In the genomic region with DNA sequence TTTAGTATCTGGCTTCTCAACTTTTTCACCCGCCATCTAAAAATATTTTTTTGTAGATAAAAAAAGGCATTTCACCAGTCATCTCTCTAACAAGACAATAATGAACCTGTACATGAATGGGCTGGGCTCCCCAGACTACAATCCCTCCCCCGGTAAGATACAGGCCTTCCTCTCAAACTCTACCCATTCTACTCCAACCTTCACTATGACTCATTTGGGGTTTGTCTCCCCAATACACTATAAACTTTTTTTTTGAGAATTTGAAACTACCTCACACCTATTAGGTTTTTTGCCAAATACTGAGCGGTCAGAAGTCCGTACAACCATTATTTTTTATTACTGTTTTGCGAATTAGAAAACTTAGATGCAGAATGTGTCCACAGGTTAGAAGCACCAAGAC, we compare ENCODE assay signal across 8 cellular contexts. TPM values are rescaled to one million over a fixed set of nuclear protein-coding genes. Genes with fewer than 3 reads are reported as not detected.
DNase-seq lines count a peak whose midpoint lies in the region; ATAC-seq and TF ChIP-seq lines count a peak whose summit lies in the region.

No MANE protein-coding gene starts in this region.

- H3K36me3 ChIP-seq in iPS DF 6.9 (ENCODE audit: control insufficient read depth, insufficient read depth, low read length): peaks cover 31% of the 10 kb centered on the region; the same call in 1 of the 2 replicates
- peaks cover 27 to 41% (median 41%) of the 10 kb centered on the region in 5 donors for H3K36me3 ChIP-seq in subcutaneous abdominal adipose tissue (ENCODE audit: control insufficient read depth in 5 of 5, insufficient read depth in 5 of 5, low read length in 5 of 5)

- H3K4me1 ChIP-seq in iPS DF 6.9 (ENCODE audit: control insufficient read depth, insufficient read depth, low read length) (no peaks in the 10 kb centered on the region), subcutaneous abdominal adipose tissue (ENCODE audit: control insufficient read depth in 5 of 5, insufficient read depth in 5 of 5, low read length in 5 of 5) (peaks cover 0 to 21% (median 21%) of the 10 kb centered on the region in 5 donors)

- no peak for DNase-seq in activated CD4-positive, alpha-beta T cell treated with anti-CD3 and anti-CD28 coated beads for 36 hours
- no peak for DNase-seq in activated CD4-positive, alpha-beta T cell treated with anti-CD3 and anti-CD28 coated beads, Interleukin-2, amount 50 U/mL, for 48 hours
- DNase-seq in activated T-cell treated with anti-CD3 and anti-CD28 coated beads, Interleukin-2, amount 50 U/mL, for 72 hours: peak in 1 of 2 donors; percentile 21
- no peak for DNase-seq in iPS DF 6.9 (ENCODE audit: low read depth, low spot score)
- DNase-seq in activated effector memory CD4-positive, alpha-beta T cell treated with anti-CD3 and anti-CD28 coated beads, Interleukin-2, amount 50 U/mL, for 16 hours: no peak
- DNase-seq in ecto neural progenitor cell (ENCODE audit: low spot score): no peak
- DNase-seq in GM10266 (ENCODE audit: extremely low spot score): no peak

- CTCF ChIA-PET in activated CD4-positive, alpha-beta T cell treated with anti-CD3 and anti-CD28 coated beads for 36 hours (lab: Charles Lee): no interaction called here

- peak; percentile 37 for ATAC-seq in activated CD4-positive, alpha-beta T cell treated with anti-CD3 and anti-CD28 coated beads for 36 hours
- peak in 1 of 2 donors; percentile 51 for ATAC-seq in activated T-cell treated with anti-CD3 and anti-CD28 coated beads, Interleukin-2, amount 50 U/mL, for 72 hours (replicated peaks in 1 of 2)

- POLR2A ChIA-PET in activated CD4-positive, alpha-beta T cell treated with anti-CD3 and anti-CD28 coated beads for 36 hours (lab: Charles Lee): no interaction called here

- intact Hi-C loops in activated CD4-positive, alpha-beta T cell treated with anti-CD3 and anti-CD28 coated beads for 36 hours (cut with DNase I, micrococcal nuclease): loop anchor here (1.0 to 10.0 kb wide), 15 partner anchors 10 to 1664 kb away; a partner anchor contains a TSS

- H3K9me3 Mint-ChIP-seq in activated CD4-positive, alpha-beta T cell treated with anti-CD3 and anti-CD28 coated beads for 36 hours (ENCODE audit: low read depth): no peaks in the 10 kb centered on the region
- no peaks in the 10 kb centered on the region for H3K9me3 Mint-ChIP-seq in activated T-cell treated with anti-CD3 and anti-CD28 coated beads, Interleukin-2, amount 50 U/mL, for 72 hours

- peak overlapping the region; percentile 87 to 98 (median 93) for H3K9ac ChIP-seq in subcutaneous abdominal adipose tissue (ENCODE audit: low read length in 5 of 5)

- H3K27me3 Mint-ChIP-seq in activated CD4-positive, alpha-beta T cell treated with anti-CD3 and anti-CD28 coated beads for 36 hours: no peaks in the 10 kb centered on the region
- H3K27me3 Mint-ChIP-seq in activated T-cell treated with anti-CD3 and anti-CD28 coated beads, Interleukin-2, amount 50 U/mL, for 72 hours (ENCODE audit: low read depth): no peaks in the 10 kb centered on the region

- peak overlapping the region; percentile 100 for H3K27ac Mint-ChIP-seq in activated CD4-positive, alpha-beta T cell treated with anti-CD3 and anti-CD28 coated beads for 36 hours
- peak overlapping the region; percentile 99 for H3K27ac Mint-ChIP-seq in activated T-cell treated with anti-CD3 and anti-CD28 coated beads, Interleukin-2, amount 50 U/mL, for 72 hours

- no peak for TF ChIP-seq CTCF in GM10266 (IDR thresholded peaks at IDR 0.05; ENCODE audit: control insufficient read depth, insufficient read depth, low read depth, missing control alignments)

- peaks cover 42% of the 10 kb centered on the region for H3K4me1 Mint-ChIP-seq in activated CD4-positive, alpha-beta T cell treated with anti-CD3 and anti-CD28 coated beads for 36 hours
- H3K4me1 Mint-ChIP-seq in activated T-cell treated with anti-CD3 and anti-CD28 coated beads, Interleukin-2, amount 50 U/mL, for 72 hours (ENCODE audit: low read depth): peaks cover 47% of the 10 kb centered on the region

- no peaks in the 10 kb centered on the region for H3K9me3 ChIP-seq in iPS DF 6.9 (ENCODE audit: control insufficient read depth, insufficient read depth, low read length)
- H3K9me3 ChIP-seq in subcutaneous abdominal adipose tissue (ENCODE audit: control insufficient read depth in 5 of 5, low read length in 5 of 5): no peaks in the 10 kb centered on the region

- H3K4me3 Mint-ChIP-seq in activated CD4-positive, alpha-beta T cell treated with anti-CD3 and anti-CD28 coated beads for 36 hours: peak overlapping the region; percentile 93
- H3K4me3 Mint-ChIP-seq in activated T-cell treated with anti-CD3 and anti-CD28 coated beads, Interleukin-2, amount 50 U/mL, for 72 hours: peak overlapping the region; percentile 92 to 99

- WGBS in iPS DF 6.9 (ENCODE audit: insufficient coverage, insufficient read length): no CpG with 5 or more reads among the region's 5 CpGs

- H3K4me3 ChIP-seq in iPS DF 6.9 (ENCODE audit: low read length) (peak overlapping the region; percentile 86; the same call in 1 of the 2 replicates), subcutaneous abdominal adipose tissue (ENCODE audit: low read depth in 1 of 5, low read length in 5 of 5) (peak overlapping the region; percentile 98 to 100 (median 98))

- no peaks in the 10 kb centered on the region for H3K27me3 ChIP-seq in iPS DF 6.9 (ENCODE audit: control insufficient read depth, insufficient read depth, low read length)
- H3K27me3 ChIP-seq in subcutaneous abdominal adipose tissue (ENCODE audit: control insufficient read depth in 5 of 5, insufficient read depth in 4 of 5, low read length in 5 of 5): no peaks in the 10 kb centered on the region

- H3K27ac ChIP-seq in iPS DF 6.9 (ENCODE audit: low read length) (no peak overlapping the region), subcutaneous abdominal adipose tissue (ENCODE audit: low read depth, low read length) (peak overlapping the region; percentile 87)

- H3K36me3 Mint-ChIP-seq in activated CD4-positive, alpha-beta T cell treated with anti-CD3 and anti-CD28 coated beads for 36 hours (ENCODE audit: low read depth): peaks cover 53% of the 10 kb centered on the region
- peaks cover 17 to 43% of the 10 kb centered on the region in 2 donors for H3K36me3 Mint-ChIP-seq in activated T-cell treated with anti-CD3 and anti-CD28 coated beads, Interleukin-2, amount 50 U/mL, for 72 hours (ENCODE audit: insufficient read depth in 2 of 2)

RNA-seq across cellular contexts. Expression of a gene that starts 0.8 kb away (rescaled TPM):
- 1,000 to 10,000 TPM; 2,097 to 2,202 TPM for total RNA-seq in activated CD4-positive, alpha-beta T cell treated with anti-CD3 and anti-CD28 coated beads for 36 hours
- 1,000 to 10,000 TPM; 1,335 to 1,400 TPM for total RNA-seq in activated T-cell treated with anti-CD3 and anti-CD28 coated beads, Interleukin-2, amount 50 U/mL, for 72 hours

RNA-seq across cellular contexts. Expression of a gene that starts 10.1 kb away (rescaled TPM):
- 100 to 1,000 TPM; 129 to 134 TPM for total RNA-seq in activated CD4-positive, alpha-beta T cell treated with anti-CD3 and anti-CD28 coated beads for 36 hours
- 10 to 100 TPM; 92.4 to 93.7 TPM for total RNA-seq in activated T-cell treated with anti-CD3 and anti-CD28 coated beads, Interleukin-2, amount 50 U/mL, for 72 hours

RNA-seq across cellular contexts. Expression of a gene that starts 26.4 kb away (rescaled TPM):
- 10 to 100 TPM; 22.2 to 23.8 TPM for total RNA-seq in activated CD4-positive, alpha-beta T cell treated with anti-CD3 and anti-CD28 coated beads for 36 hours
- total RNA-seq in activated T-cell treated with anti-CD3 and anti-CD28 coated beads, Interleukin-2, amount 50 U/mL, for 72 hours: 10 to 100 TPM; 39.6 to 43.3 TPM
